In the genomic region with DNA sequence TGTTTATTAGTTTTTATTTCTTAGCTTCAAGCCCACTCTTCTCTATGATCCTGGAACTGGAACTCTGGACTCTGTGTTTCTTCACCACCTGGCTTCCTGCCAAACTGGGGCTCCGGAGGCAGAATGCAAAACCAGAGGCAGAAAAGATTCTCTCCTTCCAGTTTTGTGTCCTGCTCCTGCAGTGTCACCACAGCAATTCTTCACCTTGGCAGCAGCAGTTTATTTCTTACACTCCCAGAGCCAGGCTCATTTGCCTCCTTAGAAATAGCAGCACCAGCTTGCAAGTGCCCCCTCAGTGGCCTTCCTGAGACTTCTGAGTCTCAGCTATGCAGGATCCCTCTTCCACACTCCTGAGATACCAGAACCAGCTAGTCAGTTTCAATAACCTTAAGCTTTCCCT, we compare ENCODE assay signal across 13 cellular contexts. TPM values are rescaled to one million over a fixed set of nuclear protein-coding genes. Genes with fewer than 3 reads are reported as not detected.
DNase-seq lines count a peak whose midpoint lies in the region; ATAC-seq and TF ChIP-seq lines count a peak whose summit lies in the region.
"Had no signal": no experiment of that assay in that cellular context is flagged by ENCODE, and none has a peak within 500 bp of the region (broad histone marks: within the 10 kb centered on the region; RNA-seq: fewer than 3 reads in every experiment).

No MANE protein-coding gene starts in this region.

- ATAC-seq in GM23338 = peak; percentile 80
- ATAC-seq in GM18867 (IDR thresholded peaks at IDR 0.05; ENCODE audit: unreplicated experiment) = no peak
- no peak for ATAC-seq in upper lobe of right lung
- ATAC-seq in left lung = no peak

- H4K20me1 ChIP-seq in GM23338 (replicated peaks; ENCODE audit: insufficient read depth) = no peaks in the 10 kb centered on the region

- H3K27ac ChIP-seq in GM23338 (ENCODE audit: low read depth) = no peak overlapping the region
- no peak overlapping the region for H3K27ac ChIP-seq in WERI-Rb-1
- no peak overlapping the region for H3K27ac ChIP-seq in upper lobe of right lung
- H3K27ac ChIP-seq in left lung = no peak overlapping the region
- H3K27ac ChIP-seq: uterus had no signal

- H3K27ac Mint-ChIP-seq in GM23338 = peak overlapping the region; percentile 65
- H3K27ac Mint-ChIP-seq: activated naive CD8-positive, alpha-beta T cell treated with anti-CD3 and anti-CD28 coated beads, Interleukin-2, amount 10 ng/mL, durations not matched to agents 7 days and 5 days; HFFc6 had no signal

- TF ChIP-seq CTCF in GM23338 (conservative IDR thresholded peaks at IDR 0.05; ENCODE audit: low read depth in 2 of 2) (no peak), WERI-Rb-1 (IDR thresholded peaks at IDR 0.05; ENCODE audit: low read depth, low read length) (no peak), upper lobe of right lung (IDR thresholded peaks at IDR 0.05) (no peak), left lung (IDR thresholded peaks at IDR 0.05) (no peak)

- no peaks in the 10 kb centered on the region for H3K27me3 Mint-ChIP-seq in GM23338 (ENCODE audit: insufficient read depth, low read depth, poor library complexity)

- no peaks in the 10 kb centered on the region for H3K36me3 Mint-ChIP-seq in GM23338 (ENCODE audit: low read depth)
- H3K36me3 Mint-ChIP-seq: activated naive CD8-positive, alpha-beta T cell treated with anti-CD3 and anti-CD28 coated beads, Interleukin-2, amount 10 ng/mL, durations not matched to agents 7 days and 5 days had no signal

- DNase-seq in AG08395 (ENCODE audit: low spot score) (peak; percentile 3), GM23338 (ENCODE audit: low spot score) (peak; percentile 53), WERI-Rb-1 (peak; percentile 6), iris pigment epithelial cell (ENCODE audit: low read depth) (peak; percentile 15), NCI-H2029 (lab: John Stamatoyannopoulos, UW) (no peak), upper lobe of right lung (no peak), left lung (no peak)
- DNase-seq: activated naive CD8-positive, alpha-beta T cell treated with anti-CD3 and anti-CD28 coated beads, Interleukin-2, amount 10 ng/mL, durations not matched to agents 7 days and 5 days; effector memory CD4-positive, alpha-beta T cell; HFFc6; MM.1S had no signal

- no peak overlapping the region for H3K4me2 ChIP-seq in GM23338

- H3K27me3 ChIP-seq in GM23338 (ENCODE audit: insufficient read depth) = no peaks in the 10 kb centered on the region
- no peaks in the 10 kb centered on the region for H3K27me3 ChIP-seq in WERI-Rb-1 (ENCODE audit: insufficient read depth, low read depth, severe bottlenecking)
- H3K27me3 ChIP-seq in upper lobe of right lung = no peaks in the 10 kb centered on the region
- H3K27me3 ChIP-seq in left lung = no peaks in the 10 kb centered on the region
- H3K27me3 ChIP-seq: uterus had no signal

- H3K36me3 ChIP-seq in GM23338 (ENCODE audit: insufficient read depth) (no peaks in the 10 kb centered on the region), WERI-Rb-1 (no peaks in the 10 kb centered on the region), upper lobe of right lung (no peaks in the 10 kb centered on the region), left lung (no peaks in the 10 kb centered on the region)
- H3K36me3 ChIP-seq: uterus had no signal

- no peaks in the 10 kb centered on the region for H3K9me3 Mint-ChIP-seq in GM23338
- H3K9me3 Mint-ChIP-seq: HFFc6 had no signal

- no peak overlapping the region for H3K4me3 Mint-ChIP-seq in GM23338
- H3K4me3 Mint-ChIP-seq: activated naive CD8-positive, alpha-beta T cell treated with anti-CD3 and anti-CD28 coated beads, Interleukin-2, amount 10 ng/mL, durations not matched to agents 7 days and 5 days; HFFc6 had no signal

- H3K9me2 ChIP-seq in GM23338 (ENCODE audit: insufficient read depth) = no peaks in the 10 kb centered on the region

- no peaks in the 10 kb centered on the region for H3K79me2 ChIP-seq in GM23338 (replicated peaks; ENCODE audit: insufficient read depth)

- H3K4me3 ChIP-seq in GM23338 = no peak overlapping the region
- no peak overlapping the region for H3K4me3 ChIP-seq in WERI-Rb-1 (ENCODE audit: low read depth, low read length)
- H3K4me3 ChIP-seq in upper lobe of right lung = no peak overlapping the region
- H3K4me3 ChIP-seq in left lung = no peak overlapping the region
- H3K4me3 ChIP-seq: uterus had no signal

- no peaks in the 10 kb centered on the region for H3F3A ChIP-seq in GM23338 (replicated peaks; ENCODE audit: low read depth)

- peaks cover 17% of the 10 kb centered on the region for H3K4me1 Mint-ChIP-seq in GM23338

- H3K4me1 ChIP-seq in GM23338 (ENCODE audit: insufficient read depth) (peaks cover 4% of the 10 kb centered on the region; the same call in 1 of the 2 replicates), upper lobe of right lung (no peaks in the 10 kb centered on the region), left lung (no peaks in the 10 kb centered on the region)
- H3K4me1 ChIP-seq: uterus had no signal

- intact Hi-C loops in upper lobe of right lung (cut with DNase I) (no loop called here), left lung (cut with DNase I) (no loop called here)

- no peaks in the 10 kb centered on the region for H3K9me3 ChIP-seq in WERI-Rb-1 (ENCODE audit: severe bottlenecking)
- no peaks in the 10 kb centered on the region for H3K9me3 ChIP-seq in upper lobe of right lung
- H3K9me3 ChIP-seq in left lung = no peaks in the 10 kb centered on the region
- H3K9me3 ChIP-seq: uterus had no signal

- H2AFZ ChIP-seq in GM23338 = peak overlapping the region; percentile 69; the same call in 1 of the 2 replicates

TF ChIP-seq in GM23338, 12 proteins besides CTCF, POLR2A, EP300 and RAD21 (continues in another document):
- TF ChIP-seq POLR2AphosphoS5 (IDR thresholded peaks at IDR 0.05; ENCODE audit: low read depth) (no peak), CREB1 (CRISPR knock-in tag; IDR thresholded peaks at IDR 0.05; ENCODE audit: low read depth) (no peak), ZNF114 (CRISPR knock-in tag; IDR thresholded peaks at IDR 0.05) (no peak), STAT1 (IDR thresholded peaks at IDR 0.05; ENCODE audit: unreplicated experiment) (no peak), JUNB (IDR thresholded peaks at IDR 0.05; ENCODE audit: unreplicated experiment) (no peak), EZH2phosphoT487 (IDR thresholded peaks at IDR 0.05; ENCODE audit: unreplicated experiment) (no peak)
- TF ChIP-seq, protein P1, sequence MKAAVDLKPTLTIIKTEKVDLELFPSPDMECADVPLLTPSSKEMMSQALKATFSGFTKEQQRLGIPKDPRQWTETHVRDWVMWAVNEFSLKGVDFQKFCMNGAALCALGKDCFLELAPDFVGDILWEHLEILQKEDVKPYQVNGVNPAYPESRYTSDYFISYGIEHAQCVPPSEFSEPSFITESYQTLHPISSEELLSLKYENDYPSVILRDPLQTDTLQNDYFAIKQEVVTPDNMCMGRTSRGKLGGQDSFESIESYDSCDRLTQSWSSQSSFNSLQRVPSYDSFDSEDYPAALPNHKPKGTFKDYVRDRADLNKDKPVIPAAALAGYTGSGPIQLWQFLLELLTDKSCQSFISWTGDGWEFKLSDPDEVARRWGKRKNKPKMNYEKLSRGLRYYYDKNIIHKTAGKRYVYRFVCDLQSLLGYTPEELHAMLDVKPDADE (IDR thresholded peaks at IDR 0.05) = no peak
- TF ChIP-seq, protein P2, sequence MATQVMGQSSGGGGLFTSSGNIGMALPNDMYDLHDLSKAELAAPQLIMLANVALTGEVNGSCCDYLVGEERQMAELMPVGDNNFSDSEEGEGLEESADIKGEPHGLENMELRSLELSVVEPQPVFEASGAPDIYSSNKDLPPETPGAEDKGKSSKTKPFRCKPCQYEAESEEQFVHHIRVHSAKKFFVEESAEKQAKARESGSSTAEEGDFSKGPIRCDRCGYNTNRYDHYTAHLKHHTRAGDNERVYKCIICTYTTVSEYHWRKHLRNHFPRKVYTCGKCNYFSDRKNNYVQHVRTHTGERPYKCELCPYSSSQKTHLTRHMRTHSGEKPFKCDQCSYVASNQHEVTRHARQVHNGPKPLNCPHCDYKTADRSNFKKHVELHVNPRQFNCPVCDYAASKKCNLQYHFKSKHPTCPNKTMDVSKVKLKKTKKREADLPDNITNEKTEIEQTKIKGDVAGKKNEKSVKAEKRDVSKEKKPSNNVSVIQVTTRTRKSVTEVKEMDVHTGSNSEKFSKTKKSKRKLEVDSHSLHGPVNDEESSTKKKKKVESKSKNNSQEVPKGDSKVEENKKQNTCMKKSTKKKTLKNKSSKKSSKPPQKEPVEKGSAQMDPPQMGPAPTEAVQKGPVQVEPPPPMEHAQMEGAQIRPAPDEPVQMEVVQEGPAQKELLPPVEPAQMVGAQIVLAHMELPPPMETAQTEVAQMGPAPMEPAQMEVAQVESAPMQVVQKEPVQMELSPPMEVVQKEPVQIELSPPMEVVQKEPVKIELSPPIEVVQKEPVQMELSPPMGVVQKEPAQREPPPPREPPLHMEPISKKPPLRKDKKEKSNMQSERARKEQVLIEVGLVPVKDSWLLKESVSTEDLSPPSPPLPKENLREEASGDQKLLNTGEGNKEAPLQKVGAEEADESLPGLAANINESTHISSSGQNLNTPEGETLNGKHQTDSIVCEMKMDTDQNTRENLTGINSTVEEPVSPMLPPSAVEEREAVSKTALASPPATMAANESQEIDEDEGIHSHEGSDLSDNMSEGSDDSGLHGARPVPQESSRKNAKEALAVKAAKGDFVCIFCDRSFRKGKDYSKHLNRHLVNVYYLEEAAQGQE (IDR thresholded peaks at IDR 0.05; ENCODE audit: unreplicated experiment) = no peak

RNA-seq across cellular contexts. Expression of a gene that starts 26.7 kb away (rescaled TPM):
- 5.0 and 7.3 TPM in 2 replicates for total RNA-seq in GM23338 (2014; rRNA removed; shearing (Covaris generic))
- 3.4 and 4.2 TPM in 2 replicates for polyA plus RNA-seq in GM23338 (2016; fragmentation: Nextera tagmentation; extraction: Ambion mirVana)
- total RNA-seq in upper lobe of right lung (3.8 TPM), left lung (1 to 10 TPM; 1.0 to 1.1 TPM)

Comparison
In these comparisons a context has a peak if more than half of its experiments do, and no peak if none do; other contexts are left out.
1. DNase-seq: peak in AG08395 (single experiment), GM23338 (single experiment), WERI-Rb-1 (single experiment) and iris pigment epithelial cell (single experiment); none in NCI-H2029 (single experiment), upper lobe of right lung (single experiment) and left lung (0 of 2).